Comparison of ENCODE assay signal across 24 cellular contexts in genomic region chr11:42054351-42054750, GRCh38.
"Had no signal": no experiment of that assay in that cellular context is flagged by ENCODE, and none has a peak within 500 bp of the region (broad histone marks: within the 10 kb centered on the region; RNA-seq: fewer than 3 reads in every experiment).

No MANE protein-coding gene starts in this region.

- H3K36me3 ChIP-seq: left lung, lower lobe of right lung, pancreas, prostate gland, tibial nerve, uterus had no signal

- ATAC-seq: left colon; left lung; lower lobe of right lung; naive thymus-derived CD4-positive, alpha-beta T cell; natural killer cell treated with Interleukin-12 subunit alpha and Interleukin-12 subunit beta and Interleukin-15 and Interleukin-18, amount 100 ng/mL, for 72 hours; pancreas; right cardiac atrium; sciatic nerve; stimulated activated effector memory CD8-positive, alpha-beta T cell treated with anti-CD3 and anti-CD28 coated beads, Interleukin-12 subunit alpha, Interleukin-12 subunit beta, amount 100 ng/mL, for 72 hours had no signal

- H3K27me3 ChIP-seq: left lung, pancreas, tibial nerve, uterus had no signal

- H3K27ac ChIP-seq: left lung, lower lobe of right lung, pancreas, prostate gland, skin epidermis, tibial nerve, uterus had no signal

- H3K4me3 ChIP-seq: left lung, lower lobe of right lung, pancreas, prostate gland, skin epidermis, tibial nerve, uterus had no signal

- H3K4me1 ChIP-seq: left lung, lower lobe of right lung, pancreas, prostate gland, tibial nerve, uterus had no signal

- H3K9me3 ChIP-seq: left lung, lower lobe of right lung, pancreas, prostate gland, tibial nerve, uterus had no signal

- DNase-seq: immature natural killer cell; kidney; left colon; left lung; lower lobe of right lung; mammary epithelial cell; mesendoderm; naive thymus-derived CD4-positive, alpha-beta T cell; nucleus accumbens; pancreas; posterior cingulate gyrus; retina; right cardiac atrium; stimulated activated CD4-positive, alpha-beta T cell treated with anti-CD3 and anti-CD28 coated beads, Interleukin-12 subunit alpha, Interleukin-12 subunit beta, amount 100 ng/mL, for 4 hours; stimulated activated CD4-positive, alpha-beta T cell treated with anti-CD3 and anti-CD28 coated beads, Interleukin-15, amount 100 ng/mL, for 24 hours; stimulated activated CD4-positive, alpha-beta T cell treated with anti-CD3 and anti-CD28 coated beads, Interleukin-4, amount 100 ng/mL, for 24 hours; stimulated activated naive CD4-positive, alpha-beta T cell; uterus had no signal
